ENCODE assay signal across 1 cellular context in the genomic region with DNA sequence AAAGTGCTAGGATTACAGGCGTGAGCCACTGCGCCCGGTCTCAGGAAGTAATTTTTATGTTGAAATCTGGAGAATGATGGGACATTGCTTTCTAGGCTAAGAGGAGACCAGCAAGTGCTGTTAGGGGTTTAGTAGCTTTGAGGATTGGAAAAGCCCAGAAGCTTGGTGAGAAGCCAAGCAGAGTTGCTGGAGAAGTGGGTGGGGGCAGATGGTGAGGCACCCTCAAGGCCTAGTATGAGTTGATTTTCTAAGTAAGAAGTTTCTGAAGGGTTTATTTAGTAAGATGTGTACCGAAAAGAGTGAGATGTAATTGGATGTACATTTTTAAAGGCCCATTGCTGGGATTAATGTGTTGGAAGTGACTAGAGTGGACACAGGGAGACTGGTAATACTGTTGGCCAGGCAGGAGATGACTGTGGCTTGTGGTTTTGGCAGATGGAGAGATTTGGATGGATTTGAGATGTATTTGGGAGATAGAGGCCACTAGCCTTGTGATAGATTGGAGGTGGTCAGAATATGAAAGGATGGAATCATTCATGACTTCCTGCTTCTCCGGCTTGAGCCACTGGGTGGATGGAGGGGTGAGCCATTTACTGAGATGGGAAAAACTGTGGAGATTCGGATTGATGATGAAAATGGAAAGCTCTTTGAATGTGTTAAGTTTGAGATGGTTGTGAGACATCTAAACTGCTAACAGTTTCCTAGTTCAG.
TF ChIP-seq lines count a peak whose summit lies in the region.

No MANE protein-coding gene starts in this region.

TF ChIP-seq in HepG2, 621 proteins besides CTCF, POLR2A, EP300 and RAD21:
- TF ChIP-seq CCDC6 (CRISPR knock-in tag; IDR thresholded peaks at IDR 0.05) (no peak), ZNF264 (CRISPR knock-in tag; IDR thresholded peaks at IDR 0.05) (no peak), KLF11 (CRISPR knock-in tag; IDR thresholded peaks at IDR 0.05) (no peak), MAF1 (CRISPR knock-in tag; IDR thresholded peaks at IDR 0.05; ENCODE audit: borderline replicate concordance) (no peak), HIVEP1 (CRISPR knock-in tag; IDR thresholded peaks at IDR 0.05) (no peak), BRCA1 (CRISPR knock-in tag; IDR thresholded peaks at IDR 0.05) (no peak), BHLHE40 (IDR thresholded peaks at IDR 0.05; ENCODE audit: low read length) (no peak), ZNF546 (CRISPR knock-in tag; conservative IDR thresholded peaks at IDR 0.05) (no peak), HNRNPLL (IDR thresholded peaks at IDR 0.05; ENCODE audit: low read depth, low read length, poor library complexity, severe bottlenecking) (no peak), HMG20B (CRISPR knock-in tag; conservative IDR thresholded peaks at IDR 0.05) (no peak)
- TF ChIP-seq, protein P1, sequence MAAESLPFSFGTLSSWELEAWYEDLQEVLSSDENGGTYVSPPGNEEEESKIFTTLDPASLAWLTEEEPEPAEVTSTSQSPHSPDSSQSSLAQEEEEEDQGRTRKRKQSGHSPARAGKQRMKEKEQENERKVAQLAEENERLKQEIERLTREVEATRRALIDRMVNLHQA (CRISPR knock-in tag; IDR thresholded peaks at IDR 0.05), result no peak
TF ChIP-seq in HepG2: peak in this region for 0.
